In the genomic region with DNA sequence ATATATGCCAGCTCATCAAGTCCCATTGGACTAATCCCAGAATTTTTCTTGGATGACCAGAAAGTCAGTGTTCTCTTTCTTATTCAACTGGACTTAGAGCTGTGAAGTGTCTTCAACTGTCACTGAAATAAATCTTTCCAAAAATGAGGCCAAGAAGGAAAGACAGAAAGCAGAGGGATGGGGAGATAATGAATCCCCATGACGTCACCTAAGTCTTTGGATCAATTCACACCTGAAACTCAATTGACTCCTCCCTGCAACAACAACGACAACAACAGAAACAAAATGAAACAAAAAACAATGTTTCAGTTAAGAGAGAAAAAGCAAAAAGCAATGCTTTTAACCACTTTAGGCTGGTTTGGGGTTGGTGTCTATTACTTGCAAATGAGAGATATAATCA, we compare ENCODE assay signal across 34 cellular contexts.
"Had no signal": no experiment of that assay in that cellular context is flagged by ENCODE, and none has a peak within 500 bp of the region (broad histone marks: within the 10 kb centered on the region; RNA-seq: fewer than 3 reads in every experiment).

No MANE protein-coding gene starts in this region.

- H3K27me3 ChIP-seq: MG63 had no signal

- DNase-seq: Karpas-422, Kasumi-1, MG63, MM.1S, MV-4-11, NCI-H1048, NCI-H1092, NCI-H1092 treated with DMSO at 0.1 percent for 48 hours, NCI-H1105, NCI-H1105 treated with DMSO at 0.1 percent for 48 hours, NCI-H1417, NCI-H1417 treated with DMSO at 0.1 percent for 48 hours, NCI-H1436, NCI-H1436 treated with DMSO at 0.1 percent for 48 hours, NCI-H146, NCI-H1694, NCI-H1694 treated with DMSO at 0.1 percent for 48 hours, NCI-H187, NCI-H187 treated with DMSO at 0.1 percent for 48 hours, NCI-H1930, NCI-H2029, NCI-H2029 treated with DMSO at 0.1 percent for 48 hours, NCI-H2081, NCI-H2081 treated with DMSO at 0.1 percent for 48 hours, NCI-H2107, NCI-H2171, NCI-H2171 treated with DMSO at 0.1 percent for 48 hours, NCI-H2227 treated with DMSO at 0.1 percent for 48 hours, NCI-H226, NCI-H345, NCI-H446, NCI-H446 treated with DMSO at 0.1 percent for 48 hours, NCI-H510A, NCI-H510A treated with DMSO at 0.1 percent for 48 hours had no signal

- H3K4me3 ChIP-seq: MG63 had no signal

- H3K9me3 ChIP-seq: MG63 had no signal

- H3K36me3 ChIP-seq: MG63 had no signal
